ENCODE assay signal across 21 cellular contexts in the genomic region with DNA sequence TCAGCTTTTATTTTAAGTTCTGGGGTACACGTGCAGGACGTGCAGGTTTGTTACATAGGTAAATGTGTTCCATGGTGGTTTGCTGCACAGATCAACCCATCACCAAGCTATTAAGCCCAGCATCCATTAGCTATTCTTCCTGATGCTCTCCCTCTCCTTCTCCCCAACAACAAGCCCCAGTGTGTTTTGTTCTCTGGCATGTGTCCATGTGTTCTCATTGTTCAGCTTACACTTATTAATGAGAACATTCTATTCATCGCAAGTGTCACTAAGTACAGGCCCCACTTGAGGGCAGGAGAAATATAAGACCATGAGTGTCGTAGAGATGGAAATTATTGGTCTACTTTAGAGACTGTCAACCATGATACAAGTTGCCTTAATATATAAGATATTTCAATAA.
"Had no signal": no experiment of that assay in that cellular context is flagged by ENCODE, and none has a peak within 500 bp of the region (broad histone marks: within the 10 kb centered on the region; RNA-seq: fewer than 3 reads in every experiment).

No MANE protein-coding gene starts in this region.

- H3K4me1 ChIP-seq: colonic mucosa, esophagus squamous epithelium, right atrium auricular region, sigmoid colon had no signal

- H3K4me3 ChIP-seq: colonic mucosa, esophagus squamous epithelium, hepatocyte, lung, right atrium auricular region, sigmoid colon, skin epidermis, thoracic aorta had no signal

- DNase-seq: colonic mucosa; dermis blood vessel endothelial cell; esophagus squamous epithelium; foreskin fibroblast; left colon; left ventricle myocardium superior; mesendoderm; naive thymus-derived CD4-positive, alpha-beta T cell; nephron progenitor cell; sigmoid colon; stimulated activated CD4-positive, alpha-beta T cell treated with anti-CD3 and anti-CD28 coated beads, Interleukin-2, amount 100 ng/mL, for 24 hours; stimulated activated CD4-positive, alpha-beta T cell treated with anti-CD3 and anti-CD28 coated beads, Interleukin-4, amount 100 ng/mL, for 4 hours; stimulated activated naive B cell treated with anti-CD40 and anti-IgM and Interleukin-4, amounts not matched to agents 10 μg/mL and 1 μg/mL and 100 μg/mL, for 72 hours; stimulated activated naive CD8-positive, alpha-beta T cell treated with anti-CD3 and anti-CD28 coated beads, Interleukin-15, amount 100 ng/mL, for 72 hours; trophoblast cell had no signal

- ATAC-seq: left colon; left ventricle myocardium superior; naive thymus-derived CD4-positive, alpha-beta T cell; stimulated activated naive B cell treated with anti-CD40 and anti-IgM and Interleukin-4, amounts not matched to agents 10 μg/mL and 1 μg/mL and 100 μg/mL, for 72 hours; stimulated activated naive CD8-positive, alpha-beta T cell treated with anti-CD3 and anti-CD28 coated beads, Interleukin-15, amount 100 ng/mL, for 72 hours had no signal

- H3K9me3 Mint-ChIP-seq: nephron progenitor cell had no signal

- H3K36me3 Mint-ChIP-seq: naive thymus-derived CD4-positive, alpha-beta T cell; stimulated activated naive B cell treated with anti-CD40 and anti-IgM and Interleukin-4, amounts not matched to agents 10 μg/mL and 1 μg/mL and 100 μg/mL, for 72 hours had no signal

- H3K9me3 ChIP-seq: colonic mucosa, esophagus squamous epithelium, neutrophil, right atrium auricular region, sigmoid colon, thoracic aorta had no signal

- H3K27ac ChIP-seq: colonic mucosa, esophagus squamous epithelium, hepatocyte, neutrophil, right atrium auricular region, sigmoid colon, skin epidermis, thoracic aorta had no signal

- H3K27me3 ChIP-seq: colonic mucosa, esophagus squamous epithelium, hepatocyte, neutrophil, right atrium auricular region, sigmoid colon had no signal

- H3K27ac Mint-ChIP-seq: naive thymus-derived CD4-positive, alpha-beta T cell; nephron progenitor cell; stimulated activated naive B cell treated with anti-CD40 and anti-IgM and Interleukin-4, amounts not matched to agents 10 μg/mL and 1 μg/mL and 100 μg/mL, for 72 hours; stimulated activated naive CD8-positive, alpha-beta T cell treated with anti-CD3 and anti-CD28 coated beads, Interleukin-15, amount 100 ng/mL, for 72 hours had no signal

- H3K36me3 ChIP-seq: colonic mucosa, esophagus squamous epithelium, neutrophil, right atrium auricular region, sigmoid colon, thoracic aorta had no signal

- H2AFZ ChIP-seq: hepatocyte had no signal

- H3K4me2 ChIP-seq: hepatocyte had no signal
